ENCODE assay signal across 9 cellular contexts in the genomic region with DNA sequence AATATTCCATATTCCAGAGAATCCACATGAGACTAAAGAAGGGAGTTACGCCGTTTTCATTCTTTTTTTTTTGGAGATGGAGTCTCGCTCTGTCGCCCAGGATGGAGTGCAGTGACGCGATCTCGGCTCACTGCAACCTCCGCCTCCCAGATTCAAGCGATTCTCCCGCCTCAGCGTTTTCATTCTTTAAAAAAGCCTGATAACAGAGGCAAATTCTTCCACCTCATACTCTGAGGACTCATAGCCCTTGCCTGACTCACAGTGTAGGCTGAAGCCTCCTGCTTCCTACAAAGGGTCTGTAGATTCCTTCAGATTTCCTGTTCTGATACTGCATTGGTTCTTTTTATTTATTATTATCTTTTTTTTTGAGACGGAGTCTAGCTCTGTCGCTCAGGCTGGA.
"Had no signal": no experiment of that assay in that cellular context is flagged by ENCODE, and none has a peak within 500 bp of the region (broad histone marks: within the 10 kb centered on the region; RNA-seq: fewer than 3 reads in every experiment).

No MANE protein-coding gene starts in this region.

- H3K4me3 ChIP-seq: GM23338, K562 had no signal

- DNase-seq: H9, HCEC 1CT, KG1 had no signal

- H2AFZ ChIP-seq: GM23338 had no signal

- H3K4me3 Mint-ChIP-seq: GM23338, H9 had no signal

- ATAC-seq: GM23338, HepG2, K562 had no signal

- FAIRE-seq: H1, H54, HepG2, K562 had no signal

- H3K4me2 ChIP-seq: GM23338 had no signal

- H3K27ac ChIP-seq: HL-60 had no signal

- H3K27ac Mint-ChIP-seq: GM23338, H9 had no signal

- H3K9me3 Mint-ChIP-seq: GM23338 had no signal

- H3K4me1 Mint-ChIP-seq: GM23338, H9 had no signal
